2 cellular contexts compared by ENCODE assay signal in genomic region chr5:159915913-159916840, GRCh38.
TF ChIP-seq lines count a peak whose summit lies in the region.

TSS of gene ADRA1B (plus strand) at chr5:159916482. CDS start at chr5:159916906, 424 bp downstream.

TF ChIP-seq in Ishikawa, 13 proteins besides CTCF, POLR2A, EP300 and RAD21 (continued from another document):
- TF ChIP-seq USF1 (IDR thresholded peaks at IDR 0.05) (no peak), REST (IDR thresholded peaks at IDR 0.05; ENCODE audit: low read depth) (no peak), ZBTB7A (IDR thresholded peaks at IDR 0.05; ENCODE audit: low read depth) (peak; percentile 89; the same call in 1 of the 2 replicates)

TF ChIP-seq in HepG2, 621 proteins besides CTCF, POLR2A, EP300 and RAD21 (continued from another document):
- no peak for TF ChIP-seq AKNA (CRISPR knock-in tag; IDR thresholded peaks at IDR 0.05; ENCODE audit: borderline replicate concordance)
- no peak for TF ChIP-seq SALL1 (CRISPR knock-in tag; IDR thresholded peaks at IDR 0.05)
- no peak for TF ChIP-seq FOSL1 (CRISPR knock-in tag; IDR thresholded peaks at IDR 0.05; ENCODE audit: borderline replicate concordance)
